Comparison of ENCODE assay signal across 16 cellular contexts in genomic region chr20:50758992-50759391, GRCh38. TPM values are rescaled to one million over a fixed set of nuclear protein-coding genes. Genes with fewer than 3 reads are reported as not detected.
DNase-seq lines count a peak whose midpoint lies in the region; ATAC-seq, FAIRE-seq and TF ChIP-seq lines count a peak whose summit lies in the region.
"Had no signal": no experiment of that assay in that cellular context is flagged by ENCODE, and none has a peak within 500 bp of the region (broad histone marks: within the 10 kb centered on the region; RNA-seq: fewer than 3 reads in every experiment).

No MANE protein-coding gene starts in this region.

- no peak overlapping the region for H2BK120ac ChIP-seq in IMR-90 (ENCODE audit: low read depth, low read length)

- peak overlapping the region; percentile 85; the same call in 1 of the 2 replicates for H2AK5ac ChIP-seq in IMR-90 (ENCODE audit: low read depth, low read length)

- H3K14ac ChIP-seq in IMR-90 (replicated peaks; ENCODE audit: low read depth, low read length) = no peak overlapping the region

- peak; percentile 32 for DNase-seq in activated CD8-positive, alpha-beta memory T cell treated with anti-CD3 and anti-CD28 coated beads for 24 hours
- DNase-seq in activated CD8-positive, alpha-beta memory T cell treated with anti-CD3 and anti-CD28 coated beads, Interleukin-2, amount 50 U/mL, for 4 hours = no peak
- DNase-seq in IMR-90 = no peak
- peak; percentile 37 for DNase-seq in esophagus muscularis mucosa (ENCODE audit: extremely low spot score)
- no peak for DNase-seq in neural crest cell (ENCODE audit: low read depth, low spot score)
- DNase-seq in NCI-H2081 treated with DMSO at 0.1 percent for 48 hours (lab: John Stamatoyannopoulos, UW) = no peak
- DNase-seq in small intestine = no peak
- DNase-seq in NCI-H446 treated with DMSO at 0.1 percent for 48 hours (lab: John Stamatoyannopoulos, UW) = no peak
- DNase-seq: GDM1, HCEC 1CT, NCI-H1694 treated with DMSO at 0.1 percent for 48 hours, NCI-H524 treated with DMSO at 0.1 percent for 48 hours had no signal

- peaks cover 5% of the 10 kb centered on the region; the same call in 1 of the 2 replicates for H3K9me1 ChIP-seq in IMR-90 (ENCODE audit: insufficient read depth, low read length)

- H2BK5ac ChIP-seq in IMR-90 (ENCODE audit: low read depth, low read length, poor library complexity, severe bottlenecking) = no peak overlapping the region

- H3K27ac ChIP-seq in IMR-90 (ENCODE audit: insufficient read depth, low read length) = no peak overlapping the region
- H3K27ac ChIP-seq in esophagus muscularis mucosa (replicated peaks in 1 of 4) = no peak overlapping the region
- H3K27ac ChIP-seq in small intestine (ENCODE audit: low read depth in 1 of 2, low read length in 1 of 2) = no peak overlapping the region
- H3K27ac ChIP-seq: 22Rv1, GM23248 had no signal

- WGBS in IMR-90 (ENCODE audit: extremely low coverage in 2 of 2, insufficient read length in 1 of 2), 2 experiments = no CpG with 5 or more reads among the region's 3 CpGs
- 87% methylated on average over 3 of the region's 3 CpGs for WGBS in esophagus muscularis mucosa
- WGBS in small intestine, 3 donors = 94 to 100% (median 96%) methylated on average over 3 of the region's 3 CpGs

- no peak for TF ChIP-seq CTCF in IMR-90 (conservative IDR thresholded peaks at IDR 0.05; ENCODE audit: low read depth, low read length)
- no peak for TF ChIP-seq CTCF in esophagus muscularis mucosa (IDR thresholded peaks at IDR 0.05)
- TF ChIP-seq CTCF in neural crest cell (conservative IDR thresholded peaks at IDR 0.05) = no peak

- peak overlapping the region; percentile 44 for H3K27ac Mint-ChIP-seq in neural crest cell (ENCODE audit: unreplicated experiment)

- H3K56ac ChIP-seq in IMR-90 (ENCODE audit: extremely low read depth, insufficient read depth, low read length) = no peak overlapping the region

- no peak overlapping the region for H2BK20ac ChIP-seq in IMR-90 (ENCODE audit: low read depth, low read length)

- POLR2A ChIA-PET in IMR-90 (lab: Charles Lee; ENCODE audit: unreplicated experiment) = no interaction called here

- ATAC-seq in IMR-90 (ENCODE audit: low read depth) = no peak
- ATAC-seq: K562, Right ventricle myocardium inferior had no signal

- H3K9me3 ChIP-seq in IMR-90 (ENCODE audit: control insufficient read depth, insufficient read depth, low read length) = no peaks in the 10 kb centered on the region
- no peaks in the 10 kb centered on the region for H3K9me3 ChIP-seq in esophagus muscularis mucosa
- H3K9me3 ChIP-seq in small intestine (ENCODE audit: control insufficient read depth, low read depth) = no peaks in the 10 kb centered on the region

- H3K4ac ChIP-seq in IMR-90 (ENCODE audit: low read depth, low read length) = no peak overlapping the region

- H2AFZ ChIP-seq in IMR-90 (replicated peaks; ENCODE audit: low read length, poor library complexity) = no peak overlapping the region

- TF ChIP-seq RAD21 in IMR-90 (IDR thresholded peaks at IDR 0.05; ENCODE audit: low read length) = no peak

- H3K4me3 ChIP-seq in IMR-90 (ENCODE audit: insufficient read depth, low read depth, low read length) = no peak overlapping the region
- no peak overlapping the region for H3K4me3 ChIP-seq in esophagus muscularis mucosa
- no peak overlapping the region for H3K4me3 ChIP-seq in small intestine (ENCODE audit: low read depth in 1 of 2, low read length in 2 of 2)
- H3K4me3 ChIP-seq: GM23248, K562 had no signal

- in situ Hi-C loops in IMR-90 (cut with MboI; ENCODE audit: low sequenced_read_pairs) = no loop called here

- H4K8ac ChIP-seq in IMR-90 (ENCODE audit: low read depth in 2 of 2, low read length in 2 of 2) = no peak overlapping the region

- H3K27me3 Mint-ChIP-seq in neural crest cell (ENCODE audit: low read depth) = no peaks in the 10 kb centered on the region

- H4K5ac ChIP-seq in IMR-90 (ENCODE audit: low read depth, low read length) = no peak overlapping the region

- intact Hi-C loops in IMR-90 (cut with micrococcal nuclease) = no loop called here
- intact Hi-C loops in esophagus muscularis mucosa (cut with DNase I) = no loop called here

- no peaks in the 10 kb centered on the region for H4K20me1 ChIP-seq in IMR-90 (ENCODE audit: insufficient read depth, low read length)

- no TSS peak for BruUV-seq in IMR-90 (replicated peaks; lab: Mats Ljungman, UMichigan)

- no peaks in the 10 kb centered on the region for H3K9me3 Mint-ChIP-seq in neural crest cell

- H3K4me1 ChIP-seq in IMR-90 (ENCODE audit: control insufficient read depth, insufficient read depth, low read length) = peaks cover 11% of the 10 kb centered on the region
- H3K4me1 ChIP-seq in esophagus muscularis mucosa = peaks cover 21 to 24% (median 23%) of the 10 kb centered on the region in 4 donors
- no peaks in the 10 kb centered on the region for H3K4me1 ChIP-seq in small intestine (ENCODE audit: control insufficient read depth in 2 of 2, insufficient read depth in 1 of 2, low read depth in 1 of 2, low read length in 1 of 2)

- CTCF ChIA-PET in IMR-90 (lab: Yijun Ruan, JAX) = interaction anchor here (1.0 kb wide), 1 partner anchor 10 kb away, joined by 3 read pairs; no protein-coding TSS in a partner anchor

- H3K36me3 ChIP-seq in IMR-90 (ENCODE audit: control insufficient read depth, insufficient read depth, low read length) (no peaks in the 10 kb centered on the region), esophagus muscularis mucosa (no peaks in the 10 kb centered on the region), small intestine (ENCODE audit: control insufficient read depth in 2 of 2, insufficient read depth in 2 of 2, low read length in 2 of 2) (no peaks in the 10 kb centered on the region)

- H2BK15ac ChIP-seq in IMR-90 (ENCODE audit: low read depth, low read length) = no peak overlapping the region

- no peak overlapping the region for H4K91ac ChIP-seq in IMR-90 (ENCODE audit: insufficient read depth, low read depth, low read length)

- H3K18ac ChIP-seq in IMR-90 (ENCODE audit: low read depth, low read length) = no peak overlapping the region

- H3K4me2 ChIP-seq in IMR-90 (ENCODE audit: low read depth, low read length) = no peak overlapping the region

- dilution Hi-C loops in IMR-90 (cut with HindIII; ENCODE audit: low sequenced_read_pairs, unreplicated experiment) = no loop called here

- no peak for TF ChIP-seq EP300 in esophagus muscularis mucosa (IDR thresholded peaks at IDR 0.05)

- H3K27me3 ChIP-seq in IMR-90 (ENCODE audit: control insufficient read depth, insufficient read depth, low read length) (peaks cover 2% of the 10 kb centered on the region; the same call in 1 of the 2 replicates), esophagus muscularis mucosa (no peaks in the 10 kb centered on the region), small intestine (ENCODE audit: control insufficient read depth in 2 of 2, insufficient read depth in 2 of 2, low read length in 2 of 2) (no peaks in the 10 kb centered on the region)

- H2AK9ac ChIP-seq in IMR-90 (replicated peaks; ENCODE audit: low read depth, low read length, poor library complexity) = no peak overlapping the region

- no peak overlapping the region for H3K4me3 Mint-ChIP-seq in neural crest cell

- FAIRE-seq in small intestine (lab: Jason Lieb, UNC) = no peak
- FAIRE-seq: K562 had no signal

- peaks cover 9% of the 10 kb centered on the region for H3K4me1 Mint-ChIP-seq in neural crest cell

- no peak overlapping the region for H3K23ac ChIP-seq in IMR-90 (ENCODE audit: low read depth, low read length)

- H3K79me1 ChIP-seq in IMR-90 (ENCODE audit: low read depth in 1 of 2, low read length in 2 of 2) = no peaks in the 10 kb centered on the region

- H3K9ac ChIP-seq in IMR-90 (ENCODE audit: low read depth, low read length) = no peak overlapping the region
- H3K9ac ChIP-seq: GM23248 had no signal

- no peaks in the 10 kb centered on the region for H3K36me3 Mint-ChIP-seq in neural crest cell (ENCODE audit: low read depth)

- no peak for TF ChIP-seq POLR2A in IMR-90 (IDR thresholded peaks at IDR 0.05; ENCODE audit: low read depth, low read length)
- no peak for TF ChIP-seq POLR2A in esophagus muscularis mucosa (IDR thresholded peaks at IDR 0.05; ENCODE audit: low read depth)

TF ChIP-seq in IMR-90, 13 proteins besides CTCF, POLR2A, EP300 and RAD21:
- no peak for TF ChIP-seq MXI1 (IDR thresholded peaks at IDR 0.05; ENCODE audit: borderline replicate concordance, low read depth, low read length)
- no peak for TF ChIP-seq SMC3 (IDR thresholded peaks at IDR 0.05; ENCODE audit: low read depth, low read length)
- no peak for TF ChIP-seq CEBPB (IDR thresholded peaks at IDR 0.05; ENCODE audit: low read depth, low read length)
- no peak for TF ChIP-seq CHD1 (IDR thresholded peaks at IDR 0.05; ENCODE audit: low read depth, low read length)
- no peak for TF ChIP-seq MAZ (IDR thresholded peaks at IDR 0.05; ENCODE audit: borderline replicate concordance, low read depth, low read length)

RNA-seq across cellular contexts. Expression of gene PARD6B, which starts 27.6 kb away (rescaled TPM):
- total RNA-seq in IMR-90 (2012; rRNA removed) = 0.90 and 1.4 TPM in 2 replicates
- 0.14 and 0.17 TPM in 2 replicates for polyA plus RNA-seq in IMR-90 (2012; rRNA removed)
- 0.05 and 0.08 TPM in 2 replicates for polyA plus RNA-seq in IMR-90 (2012; cell fraction: cytosol; rRNA removed)
- 0.07 and 0.25 TPM in 2 replicates for polyA plus RNA-seq in IMR-90 (2012; cell fraction: nucleus; rRNA removed; ENCODE audit: low replicate concordance)
- total RNA-seq in esophagus muscularis mucosa = 1 to 10 TPM in 3 of 4 donors, under 1 TPM in 1; 0.99 to 4.2 (median 2.8) TPM
- total RNA-seq in neural crest cell = 9.5 and 9.8 TPM in 2 replicates
- polyA plus RNA-seq in small intestine = 1 to 10 TPM; 2.4 to 9.2 (median 8.9) TPM
- total RNA-seq: GM23248 had no signal

RNA-seq across cellular contexts. Expression of gene BCAS4, which starts 35.9 kb away (rescaled TPM):
- total RNA-seq in IMR-90 (2012; rRNA removed) = 40.0 and 47.5 TPM in 2 replicates
- polyA plus RNA-seq in IMR-90 (2012; rRNA removed) = 42.7 and 46.9 TPM in 2 replicates
- polyA plus RNA-seq in IMR-90 (2012; cell fraction: cytosol; rRNA removed) = 29.3 and 63.1 TPM in 2 replicates
- polyA plus RNA-seq in IMR-90 (2012; cell fraction: nucleus; rRNA removed; ENCODE audit: low replicate concordance) = 24.3 and 25.0 TPM in 2 replicates
- total RNA-seq in esophagus muscularis mucosa = 1 to 10 TPM; 3.1 to 5.4 (median 4.5) TPM
- total RNA-seq in neural crest cell = 7.3 and 9.0 TPM in 2 replicates
- 1 to 10 TPM in 2 of 3 donors, under 1 TPM in 1; 0.45 to 1.7 (median 1.4) TPM for polyA plus RNA-seq in small intestine

Comparison
In these comparisons a context has a peak if more than half of its experiments do, and no peak if none do; other contexts are left out.
1. DNase-seq: peak in activated CD8-positive, alpha-beta memory T cell treated with anti-CD3 and anti-CD28 coated beads for 24 hours (single experiment) and esophagus muscularis mucosa (single experiment); none in activated CD8-positive, alpha-beta memory T cell treated with anti-CD3 and anti-CD28 coated beads, Interleukin-2, amount 50 U/mL, for 4 hours (single experiment), IMR-90 (single experiment), neural crest cell (single experiment), NCI-H2081 treated with DMSO at 0.1 percent for 48 hours (single experiment), small intestine (single experiment) and NCI-H446 treated with DMSO at 0.1 percent for 48 hours (single experiment).